ENCODE assay signal across 8 cellular contexts in the genomic region with DNA sequence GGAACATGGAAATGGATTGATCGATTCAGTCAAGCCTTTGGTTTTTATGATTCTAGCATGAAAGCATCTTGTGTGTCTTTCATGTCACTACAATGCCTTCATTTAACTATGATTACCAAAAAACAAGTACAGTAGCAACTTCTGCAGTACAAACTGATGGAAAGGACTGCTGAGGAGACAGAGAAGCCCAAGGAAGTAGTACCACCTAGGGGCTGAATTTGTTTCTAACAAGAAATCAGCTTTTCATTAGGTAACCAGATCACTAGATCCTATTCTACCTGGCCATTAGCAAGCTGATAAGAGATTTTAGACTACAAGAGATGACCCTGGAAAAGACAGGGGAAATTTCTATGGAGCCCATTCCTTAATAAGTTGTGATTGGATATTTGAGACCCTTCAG. TPM values are rescaled to one million over a fixed set of nuclear protein-coding genes. Genes with fewer than 3 reads are reported as not detected.
DNase-seq lines count a peak whose midpoint lies in the region; ATAC-seq, FAIRE-seq and TF ChIP-seq lines count a peak whose summit lies in the region.

No MANE protein-coding gene starts in this region.

- H4K8ac ChIP-seq in mesendoderm (ENCODE audit: low read depth, low read length), result no peak overlapping the region

- no peak overlapping the region for H3K4ac ChIP-seq in mesendoderm (ENCODE audit: low read depth, low read length)

- DNase-seq in DMS153 (lab: John Stamatoyannopoulos, UW) (peak; percentile 30), HT1080 (ENCODE audit: low read depth) (peak; percentile 46), GM12878 (ENCODE audit: low read depth, low spot score) (no peak), mesendoderm (peak; percentile 76), T-helper 9 cell (no peak), activated T-cell treated with anti-CD3 and anti-CD28 coated beads for 4 hours (no peak), HuH-7.5 (ENCODE audit: low spot score) (no peak), NCI-H345 treated with DMSO at 0.1 percent for 48 hours (lab: John Stamatoyannopoulos, UW; ENCODE audit: unreplicated experiment) (no peak)

- H2AK5ac ChIP-seq in mesendoderm (ENCODE audit: low read length), result no peak overlapping the region

- H3K36me3 ChIP-seq in GM12878 (ENCODE audit: control insufficient read depth in 2 of 2, insufficient read depth in 2 of 2, low read length in 1 of 2) (no peaks in the 10 kb centered on the region), mesendoderm (ENCODE audit: control insufficient read depth, insufficient read depth, low read length) (no peaks in the 10 kb centered on the region)

- H3K27ac ChIP-seq in GM12878 (ENCODE audit: control insufficient read depth, insufficient read depth) (no peak overlapping the region), mesendoderm (ENCODE audit: low read depth, low read length) (no peak overlapping the region)

- H2BK5ac ChIP-seq in mesendoderm (ENCODE audit: low read length), result no peak overlapping the region

- no TSS peak for BruUV-seq in GM12878 (replicated peaks; lab: Mats Ljungman, UMichigan)

- FAIRE-seq in GM12878 (lab: Jason Lieb, UNC), result no peak

- intact Hi-C loops in GM12878 (cut with micrococcal nuclease; ENCODE audit: unreplicated experiment), result loop anchor here (1.0 kb wide), 1 partner anchor 172 kb away; no protein-coding TSS in a partner anchor

- H3K9ac ChIP-seq in GM12878 (ENCODE audit: control insufficient read depth, insufficient read depth, low read length) (no peak overlapping the region), mesendoderm (ENCODE audit: low read length) (no peak overlapping the region)

- H3K27me3 ChIP-seq in GM12878 (replicated peaks in 1 of 2; ENCODE audit: control insufficient read depth in 2 of 2, insufficient read depth in 2 of 2, low read length in 1 of 2), result no peaks in the 10 kb centered on the region
- H3K27me3 ChIP-seq in mesendoderm (ENCODE audit: insufficient read depth, low read length, poor library complexity), result no peaks in the 10 kb centered on the region

- no peak overlapping the region for H3K4me2 ChIP-seq in GM12878 (ENCODE audit: control insufficient read depth, insufficient read depth)
- H3K4me2 ChIP-seq in mesendoderm (ENCODE audit: low read length), result no peak overlapping the region

- POLR2A ChIA-PET in GM12878 (lab: Charles Lee), result no interaction called here

- WGBS in GM12878 (ENCODE audit: insufficient coverage, insufficient replicate concordance, low lambda C conversion rate, missing lambda C conversion rate), result 3% methylated on average over 1 of the region's 1 CpG
- WGBS in mesendoderm (ENCODE audit: extremely low coverage, insufficient coverage, low lambda C conversion rate), result no CpG with 5 or more reads among the region's 1 CpG

- H3K4me1 ChIP-seq in GM12878 (ENCODE audit: control insufficient read depth, insufficient read depth, low read length) (peaks cover 3% of the 10 kb centered on the region), mesendoderm (ENCODE audit: control insufficient read depth, low read depth, low read length) (no peaks in the 10 kb centered on the region)

- TF ChIP-seq CTCF in GM12878 (IDR thresholded peaks at IDR 0.05 in 2 of 3, conservative IDR thresholded peaks at IDR 0.05 in 1 of 3; ENCODE audit: control insufficient read depth in 2 of 3, extremely low read depth in 1 of 3, insufficient read depth in 1 of 3, low read depth in 3 of 3, low read length in 3 of 3), result peak; percentile 29 to 64 (median 31); a peak in 4 of 6 replicates

- H3K79me1 ChIP-seq in mesendoderm (ENCODE audit: low read length), result no peaks in the 10 kb centered on the region

- no peak overlapping the region for H3K18ac ChIP-seq in mesendoderm (ENCODE audit: low read length)

- H2AFZ ChIP-seq in GM12878 (ENCODE audit: control insufficient read depth, low read depth, low read length), result no peak overlapping the region

- peak; percentile 54 for ATAC-seq in GM12878

- H3K9me3 ChIP-seq in GM12878 (replicated peaks; ENCODE audit: control insufficient read depth, insufficient read depth, low read length), result no peaks in the 10 kb centered on the region

- SMC1A ChIA-PET in GM12878 (lab: Charles Lee; ENCODE audit: uncharacterized antibody, unreplicated experiment), result interaction anchor here (0.6 to 2.8 kb wide), 18 partner anchors 15 to 456 kb away, joined by 3 to 32 read pairs (median 4); no protein-coding TSS in a partner anchor

- H2BK15ac ChIP-seq in mesendoderm (replicated peaks; ENCODE audit: low read depth), result no peak overlapping the region

- RAD21 ChIA-PET in GM12878 (lab: Charles Lee; ENCODE audit: unreplicated experiment), result interaction anchor here (1.0 to 2.3 kb wide), 9 partner anchors 20 to 173 kb away, joined by 3 to 16 read pairs (median 4); a partner anchor contains a TSS

- no peak overlapping the region for H2BK120ac ChIP-seq in mesendoderm (ENCODE audit: low read depth, low read length)

- in situ Hi-C loops in GM12878 (cut with MboI), result no loop called here

- H3K23ac ChIP-seq in mesendoderm (ENCODE audit: low read length), result no peak overlapping the region

- H4K20me1 ChIP-seq in GM12878 (ENCODE audit: control insufficient read depth, insufficient read depth), result no peaks in the 10 kb centered on the region

- no peak for TF ChIP-seq EP300 in GM12878 (IDR thresholded peaks at IDR 0.05; ENCODE audit: borderline replicate concordance in 1 of 2, control insufficient read depth in 1 of 2, low read depth in 2 of 2, low read length in 2 of 2)

- H4K5ac ChIP-seq in mesendoderm (ENCODE audit: low read length), result no peak overlapping the region

- peak; percentile 78 for TF ChIP-seq RAD21 in GM12878 (IDR thresholded peaks at IDR 0.05; ENCODE audit: insufficient read depth, low read depth, low read length)

- no peak for TF ChIP-seq POLR2A in GM12878 (IDR thresholded peaks at IDR 0.05; ENCODE audit: low read depth, low read length)

- CTCF ChIA-PET in GM12878 (lab: Yijun Ruan, JAX), result interaction anchor here (0.7 to 8.5 kb wide), 11 partner anchors 11 to 176 kb away, joined by 3 to 97 read pairs (median 4); no protein-coding TSS in a partner anchor

- H3K79me2 ChIP-seq in GM12878 (ENCODE audit: control insufficient read depth, insufficient read depth, low read length), result peaks cover 15% of the 10 kb centered on the region
- H3K79me2 ChIP-seq in mesendoderm (ENCODE audit: control insufficient read depth, insufficient read depth, low read length), result no peaks in the 10 kb centered on the region

- no peak overlapping the region for H3K56ac ChIP-seq in mesendoderm (ENCODE audit: low read length)

- no peak overlapping the region for H3K4me3 ChIP-seq in GM12878
- no peak overlapping the region for H3K4me3 ChIP-seq in mesendoderm (ENCODE audit: low read length)

RNA-seq across cellular contexts. Expression of a gene that starts 3.2 kb away (rescaled TPM):
- 3.2 and 3.5 TPM in 2 replicates for total RNA-seq in HT1080 (2014; rRNA removed; shearing (Covaris generic))
- 2.1 and 2.7 TPM in 2 replicates for polyA plus RNA-seq in HT1080 (2015; cell fraction: cytosol; rRNA removed)
- polyA plus RNA-seq in HT1080 (2015; cell fraction: nucleus; rRNA removed), result 2.5 and 4.2 TPM in 2 replicates
- 2.5 and 3.2 TPM in 2 replicates for total RNA-seq in GM12878 (2013; cell fraction: nucleolus; rRNA removed)
- total RNA-seq in GM12878 (2014; rRNA removed) (19.7 and 29.8 TPM in 2 replicates), GM12878 (2014; rRNA removed; fragmentation: Illumina TruSeq; extraction: Trizol) (32.0 and 39.2 TPM in 2 replicates), GM12878 (2021) (18.8 and 22.5 TPM in 2 replicates)
- 18.2 TPM for polyA plus RNA-seq in GM12878 (2011; ENCODE audit: low read depth)
- polyA plus RNA-seq in GM12878 (2011; rRNA removed) (23.4 and 36.6 TPM in 2 replicates), GM12878 (2014; fragmentation: Illumina TruSeq; extraction: Trizol) (31.5 and 44.4 TPM in 2 replicates), GM12878 (2014; fragmentation: Nextera tagmentation; extraction: Ambion mirVana) (10 to 100 TPM; 28.9 to 37.2 TPM), GM12878 (2014; rRNA removed) (17.5 and 21.3 TPM in 2 replicates), GM12878 (2016; fragmentation: Nextera tagmentation; extraction: Ambion mirVana) (10 to 100 TPM; 13.9 to 16.1 TPM)
- 6.9 and 8.8 TPM in 2 replicates for polyA plus RNA-seq in GM12878 (2011; cell fraction: cytosol; rRNA removed)
- 9.0 and 10.0 TPM in 2 replicates for polyA plus RNA-seq in GM12878 (2011; cell fraction: nucleus; rRNA removed)
- polyA plus RNA-seq in GM12878 (2012), result 16.1 and 18.3 TPM in 2 replicates
- 6.9 and 8.9 TPM in 2 replicates for polyA minus RNA-seq in GM12878 (2011; rRNA and poly(A)+ RNA removed)
- polyA minus RNA-seq in GM12878 (2011; cell fraction: cytosol; rRNA and poly(A)+ RNA removed), result 3.3 and 4.0 TPM in 2 replicates
- polyA minus RNA-seq in GM12878 (2011; cell fraction: nucleus; rRNA and poly(A)+ RNA removed), result 2.1 and 3.2 TPM in 2 replicates
- 2.2 TPM for polyA plus RNA-seq in mesendoderm (2013, experiment 1 of 2)
- 2.2 TPM for polyA plus RNA-seq in mesendoderm (2013, experiment 2 of 2)

RNA-seq across cellular contexts. Expression of a gene that starts 11.4 kb away (rescaled TPM):
- not detected in 2 replicates for total RNA-seq in HT1080 (2014; rRNA removed; shearing (Covaris generic))
- not detected in 2 replicates for polyA plus RNA-seq in HT1080 (2015; cell fraction: cytosol; rRNA removed)
- not detected in 2 replicates for polyA plus RNA-seq in HT1080 (2015; cell fraction: nucleus; rRNA removed)
- total RNA-seq in GM12878 (2013; cell fraction: nucleolus; rRNA removed), result not detected in 2 replicates
- total RNA-seq in GM12878 (2014; rRNA removed) (not detected in 2 replicates), GM12878 (2014; rRNA removed; fragmentation: Illumina TruSeq; extraction: Trizol) (not detected in 2 replicates), GM12878 (2021) (not detected in 2 replicates)
- polyA plus RNA-seq in GM12878 (2011; ENCODE audit: low read depth), result not detected
- polyA plus RNA-seq in GM12878 (2011; rRNA removed) (not detected in 2 replicates), GM12878 (2014; fragmentation: Illumina TruSeq; extraction: Trizol) (0.17 TPM in 1 of 2 replicates, not detected in the other), GM12878 (2014; fragmentation: Nextera tagmentation; extraction: Ambion mirVana) (under 1 TPM in 1 of 2 experiments, not detected in 1; 0.04 TPM), GM12878 (2014; rRNA removed) (not detected in 2 replicates), GM12878 (2016; fragmentation: Nextera tagmentation; extraction: Ambion mirVana) (not detected)
- polyA plus RNA-seq in GM12878 (2011; cell fraction: cytosol; rRNA removed), result not detected in 2 replicates
- not detected in 2 replicates for polyA plus RNA-seq in GM12878 (2011; cell fraction: nucleus; rRNA removed)
- polyA plus RNA-seq in GM12878 (2012), result not detected in 2 replicates
- 0.15 TPM in 1 of 2 replicates, not detected in the other for polyA minus RNA-seq in GM12878 (2011; rRNA and poly(A)+ RNA removed)
- not detected in 2 replicates for polyA minus RNA-seq in GM12878 (2011; cell fraction: cytosol; rRNA and poly(A)+ RNA removed)
- not detected in 2 replicates for polyA minus RNA-seq in GM12878 (2011; cell fraction: nucleus; rRNA and poly(A)+ RNA removed)
- polyA plus RNA-seq in mesendoderm (2013, experiment 1 of 2), result not detected
- 0.03 TPM for polyA plus RNA-seq in mesendoderm (2013, experiment 2 of 2)

RNA-seq across cellular contexts. Expression of a gene that starts 25.1 kb away (rescaled TPM):
- total RNA-seq in HT1080 (2014; rRNA removed; shearing (Covaris generic)), result 12.2 and 12.4 TPM in 2 replicates
- polyA plus RNA-seq in HT1080 (2015; cell fraction: cytosol; rRNA removed), result 8.0 and 9.1 TPM in 2 replicates
- 11.4 and 12.4 TPM in 2 replicates for polyA plus RNA-seq in HT1080 (2015; cell fraction: nucleus; rRNA removed)
- 21.6 and 21.7 TPM in 2 replicates for total RNA-seq in GM12878 (2013; cell fraction: nucleolus; rRNA removed)
- total RNA-seq in GM12878 (2014; rRNA removed) (12.1 and 16.4 TPM in 2 replicates), GM12878 (2014; rRNA removed; fragmentation: Illumina TruSeq; extraction: Trizol) (15.4 and 17.2 TPM in 2 replicates), GM12878 (2021) (11.0 and 12.5 TPM in 2 replicates)
- polyA plus RNA-seq in GM12878 (2011; ENCODE audit: low read depth), result 3.0 TPM
- polyA plus RNA-seq in GM12878 (2011; rRNA removed) (17.0 and 27.6 TPM in 2 replicates), GM12878 (2014; fragmentation: Illumina TruSeq; extraction: Trizol) (11.4 and 14.7 TPM in 2 replicates), GM12878 (2014; fragmentation: Nextera tagmentation; extraction: Ambion mirVana) (1 to 10 TPM; 5.9 to 8.3 TPM), GM12878 (2014; rRNA removed) (6.6 and 8.6 TPM in 2 replicates), GM12878 (2016; fragmentation: Nextera tagmentation; extraction: Ambion mirVana) (1 to 10 TPM; 8.6 to 9.9 TPM)
- 6.0 and 6.9 TPM in 2 replicates for polyA plus RNA-seq in GM12878 (2011; cell fraction: cytosol; rRNA removed)
- polyA plus RNA-seq in GM12878 (2011; cell fraction: nucleus; rRNA removed), result 6.8 and 8.1 TPM in 2 replicates
- 5.0 and 7.4 TPM in 2 replicates for polyA plus RNA-seq in GM12878 (2012)
- 13.3 and 18.4 TPM in 2 replicates for polyA minus RNA-seq in GM12878 (2011; rRNA and poly(A)+ RNA removed)
- polyA minus RNA-seq in GM12878 (2011; cell fraction: cytosol; rRNA and poly(A)+ RNA removed), result 7.8 and 9.4 TPM in 2 replicates
- 14.4 and 16.4 TPM in 2 replicates for polyA minus RNA-seq in GM12878 (2011; cell fraction: nucleus; rRNA and poly(A)+ RNA removed)
- polyA plus RNA-seq in mesendoderm (2013, experiment 1 of 2), result 4.0 TPM
- 4.0 TPM for polyA plus RNA-seq in mesendoderm (2013, experiment 2 of 2)

Comparison
In these comparisons a context has a peak if more than half of its experiments do, and no peak if none do; other contexts are left out.
1. DNase-seq: peak in DMS153 (single experiment), HT1080 (single experiment) and mesendoderm (single experiment); none in GM12878 (single experiment), T-helper 9 cell (single experiment), activated T-cell treated with anti-CD3 and anti-CD28 coated beads for 4 hours (single experiment), HuH-7.5 (single experiment) and NCI-H345 treated with DMSO at 0.1 percent for 48 hours (single experiment).